In the genomic region with DNA sequence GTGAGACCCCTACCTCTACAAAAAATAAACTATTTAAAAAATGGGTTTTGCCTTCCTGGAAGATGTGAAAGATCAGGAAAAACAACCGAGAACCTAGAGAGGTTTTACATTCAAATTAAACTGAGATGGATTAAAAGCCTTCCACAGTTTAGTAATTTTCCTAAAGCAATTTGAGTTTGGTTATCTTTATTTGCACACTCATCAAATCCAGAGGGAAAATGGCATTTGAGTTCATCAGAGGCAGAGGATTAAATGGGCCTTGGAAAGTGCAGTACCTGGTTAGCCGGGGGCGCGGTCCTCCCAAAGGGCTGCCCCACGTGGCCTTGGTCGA, we compare ENCODE assay signal across 13 cellular contexts.
"Had no signal": no experiment of that assay in that cellular context is flagged by ENCODE, and none has a peak within 500 bp of the region (broad histone marks: within the 10 kb centered on the region; RNA-seq: fewer than 3 reads in every experiment).

No MANE protein-coding gene starts in this region.

- H3K36me3 ChIP-seq: neutrophil, spleen, upper lobe of left lung had no signal

- H3K9me3 ChIP-seq: neutrophil, SK-N-SH, spleen, upper lobe of left lung had no signal

- DNase-seq: activated CD4-positive, alpha-beta T cell treated with anti-CD3 and anti-CD28 coated beads for 48 hours; activated CD8-positive, alpha-beta T cell treated with anti-CD3 and anti-CD28 coated beads, Interleukin-2, amount 10 ng/mL, durations not matched to agents 7 days and 5 days; activated naive CD4-positive, alpha-beta T cell treated with anti-CD3 and anti-CD28 coated beads for 36 hours; effector memory CD8-positive, alpha-beta T cell; spleen; stimulated activated CD4-positive, alpha-beta T cell treated with anti-CD3 and anti-CD28 coated beads, Interleukin-1b, Interleukin-23, amount 100 ng/mL, for 48 hours; stimulated activated naive CD4-positive, alpha-beta T cell treated with Interleukin-2 at 50 U/mL for 16 hours had no signal

- H3K27ac ChIP-seq: epithelial cell of prostate, neutrophil, spleen, upper lobe of left lung had no signal

- H3K4me3 ChIP-seq: spleen, upper lobe of left lung had no signal

- ATAC-seq: activated CD8-positive, alpha-beta T cell treated with anti-CD3 and anti-CD28 coated beads, Interleukin-2, amount 10 ng/mL, durations not matched to agents 7 days and 5 days; effector memory CD8-positive, alpha-beta T cell; left lobe of liver; WTC11 had no signal

- H3K4me1 ChIP-seq: spleen, upper lobe of left lung had no signal

- H3K27me3 ChIP-seq: upper lobe of left lung had no signal
